Comparison of ENCODE assay signal across 14 cellular contexts in the genomic region with DNA sequence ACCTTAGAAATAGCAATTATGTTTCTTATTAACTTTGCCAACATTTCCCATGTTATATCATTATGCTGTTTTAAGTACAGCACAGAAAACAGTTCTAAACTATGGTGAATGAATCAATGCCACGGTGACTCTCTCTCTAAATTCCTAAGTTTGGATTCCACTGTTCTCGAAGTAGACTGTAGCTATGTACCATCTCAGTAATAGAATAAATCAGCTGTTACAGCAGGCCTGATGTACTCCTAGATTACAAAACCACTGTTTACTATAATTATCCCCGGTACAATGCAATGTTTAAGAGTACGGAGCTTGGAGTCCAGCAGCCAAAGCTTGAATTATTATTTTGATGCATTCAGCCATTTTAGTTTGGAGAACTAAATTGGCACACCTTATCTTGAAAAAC.
A peak's percentile ranks its signal among the peaks of the same experiment; 100 is the strongest.
DNase-seq lines count a peak whose midpoint lies in the region; ATAC-seq and TF ChIP-seq lines count a peak whose summit lies in the region.
"Had no signal": no experiment of that assay in that cellular context is flagged by ENCODE, and none has a peak within 500 bp of the region (broad histone marks: within the 10 kb centered on the region; RNA-seq: fewer than 3 reads in every experiment).

No MANE protein-coding gene starts in this region.

- 32% methylated on average over 4 of the region's 4 CpGs for WGBS in SK-N-SH (ENCODE audit: low lambda C conversion rate)

- TF ChIP-seq CTCF in SK-N-SH (IDR thresholded peaks at IDR 0.05): no peak

- no peaks in the 10 kb centered on the region for H3K36me3 Mint-ChIP-seq in T-helper 17 cell (ENCODE audit: low read depth)
- H3K36me3 Mint-ChIP-seq: CD4-positive, alpha-beta memory T cell had no signal

- H3K4me3 Mint-ChIP-seq in T-helper 17 cell: peak overlapping the region; percentile 10
- H3K4me3 Mint-ChIP-seq: CD4-positive, alpha-beta memory T cell had no signal

- no peak overlapping the region for H3K27ac Mint-ChIP-seq in T-helper 17 cell
- H3K27ac Mint-ChIP-seq: CD4-positive, alpha-beta memory T cell had no signal

- H4K20me1 ChIP-seq in SK-N-SH (ENCODE audit: insufficient read depth): no peaks in the 10 kb centered on the region

- H3K9ac ChIP-seq in SK-N-SH: no peak overlapping the region

- no peak for TF ChIP-seq EP300 in SK-N-SH (IDR thresholded peaks at IDR 0.05; ENCODE audit: borderline replicate concordance in 1 of 2, low read depth in 1 of 2, low read length in 1 of 2)

- POLR2A ChIA-PET in SK-N-SH (lab: Yijun Ruan, JAX): no interaction called here

- H3K27me3 ChIP-seq in SK-N-SH (ENCODE audit: insufficient read depth): no peaks in the 10 kb centered on the region
- H3K27me3 ChIP-seq: BE2C had no signal

- no peaks in the 10 kb centered on the region for H3K79me2 ChIP-seq in SK-N-SH (ENCODE audit: insufficient read depth)

- H3K4me1 ChIP-seq in SK-N-SH (ENCODE audit: control insufficient read depth in 1 of 2, insufficient read depth in 2 of 2, low read depth in 1 of 2, low read length in 1 of 2): no peaks in the 10 kb centered on the region; a peak in 1 of 4 replicates
- H3K4me1 ChIP-seq: BE2C had no signal

- H2AFZ ChIP-seq in SK-N-SH (ENCODE audit: low read depth): 0 out of 2 replicates have a peak overlapping the region, but pooled peaks have one; percentile 33

- DNase-seq in SK-N-SH (no peak), T-helper 17 cell (no peak), fibroblast of peridontal ligament (ENCODE audit: extremely low read depth) (peak; percentile 32), GOT3 (lab: John Stamatoyannopoulos, UW) (no peak)
- DNase-seq: BE2C; CD4-positive, alpha-beta memory T cell; DMS79; EL; IMR-90 had no signal

- ATAC-seq in SK-N-SH treated with all-trans-retinoic acid at 6 μM for 48 hours: no peak; the same call in 2 of the 3 replicates
- ATAC-seq in T-helper 17 cell: no peak
- no peak for ATAC-seq in HG03139 (IDR thresholded peaks at IDR 0.05; ENCODE audit: unreplicated experiment)
- ATAC-seq in HG02870 (IDR thresholded peaks at IDR 0.05; ENCODE audit: unreplicated experiment): no peak

- no peaks in the 10 kb centered on the region for H3K27me3 Mint-ChIP-seq in T-helper 17 cell
- H3K27me3 Mint-ChIP-seq: CD4-positive, alpha-beta memory T cell had no signal

- TF ChIP-seq RAD21 in SK-N-SH (IDR thresholded peaks at IDR 0.05; ENCODE audit: low read length): no peak

- H3K4me3 ChIP-seq in SK-N-SH (ENCODE audit: low read depth in 2 of 2, low read length in 1 of 2): no peak overlapping the region
- H3K4me3 ChIP-seq: HAP-1 had no signal

- H3K9me2 ChIP-seq in SK-N-SH: no peaks in the 10 kb centered on the region

- CTCF ChIA-PET in SK-N-SH (lab: Yijun Ruan, JAX): no interaction called here

- H3K27ac ChIP-seq in SK-N-SH (ENCODE audit: low read depth in 2 of 2, low read length in 1 of 2): no peak overlapping the region
- H3K27ac ChIP-seq: C4-2B had no signal

- H3F3A ChIP-seq in SK-N-SH (replicated peaks; ENCODE audit: insufficient read depth): no peaks in the 10 kb centered on the region

- no peaks in the 10 kb centered on the region for H3K36me3 ChIP-seq in SK-N-SH (replicated peaks in 1 of 2; ENCODE audit: control insufficient read depth in 1 of 2, insufficient read depth in 2 of 2, low read length in 1 of 2)
- H3K36me3 ChIP-seq: BE2C, HAP-1 had no signal

- H3K4me2 ChIP-seq in SK-N-SH: no peak overlapping the region

- no peaks in the 10 kb centered on the region for H3K9me3 ChIP-seq in SK-N-SH
- H3K9me3 ChIP-seq in T-helper 17 cell (ENCODE audit: control insufficient read depth, low read length, poor library complexity, severe bottlenecking): no peaks in the 10 kb centered on the region
- H3K9me3 ChIP-seq: BE2C, HAP-1 had no signal

- no peaks in the 10 kb centered on the region for H3K4me1 Mint-ChIP-seq in T-helper 17 cell
- H3K4me1 Mint-ChIP-seq: CD4-positive, alpha-beta memory T cell had no signal

TF ChIP-seq in SK-N-SH, 30 proteins besides CTCF, POLR2A, EP300 and RAD21 (continues in another document):
- TF ChIP-seq NFIC (IDR thresholded peaks at IDR 0.05; ENCODE audit: borderline replicate concordance): no peak
- TF ChIP-seq TEAD4 (IDR thresholded peaks at IDR 0.05; ENCODE audit: borderline replicate concordance, insufficient read depth): no peak
- TF ChIP-seq TCF12 (IDR thresholded peaks at IDR 0.05): no peak
- TF ChIP-seq FOSL2 (IDR thresholded peaks at IDR 0.05; ENCODE audit: borderline replicate concordance, low read depth): no peak
- TF ChIP-seq ELF1 (IDR thresholded peaks at IDR 0.05): no peak
- TF ChIP-seq GATA2 (CRISPR knock-in tag; IDR thresholded peaks at IDR 0.05): no peak
- no peak for TF ChIP-seq RXRA (IDR thresholded peaks at IDR 0.05; ENCODE audit: borderline replicate concordance, low read depth)
- TF ChIP-seq JUND (IDR thresholded peaks at IDR 0.05): no peak
- TF ChIP-seq GABPA (IDR thresholded peaks at IDR 0.05; ENCODE audit: low read depth): no peak
- TF ChIP-seq MXI1 (IDR thresholded peaks at IDR 0.05; ENCODE audit: low read depth, low read length): no peak
- TF ChIP-seq IRF3 (IDR thresholded peaks at IDR 0.05; ENCODE audit: low read depth, low read length): no peak
- no peak for TF ChIP-seq MAX (IDR thresholded peaks at IDR 0.05; ENCODE audit: low read depth)
- no peak for TF ChIP-seq RFX5 (IDR thresholded peaks at IDR 0.05; ENCODE audit: low read length)
- TF ChIP-seq FOXM1 (IDR thresholded peaks at IDR 0.05; ENCODE audit: low read depth): no peak
- TF ChIP-seq YY1 (IDR thresholded peaks at IDR 0.05; ENCODE audit: low read depth): no peak
- TF ChIP-seq PBX3 (IDR thresholded peaks at IDR 0.05): no peak

TF ChIP-seq in SK-N-SH treated with all-trans-retinoic acid at 6 μM for 48 hours, 23 proteins besides CTCF, POLR2A, EP300 and RAD21:
- TF ChIP-seq, protein P1, sequence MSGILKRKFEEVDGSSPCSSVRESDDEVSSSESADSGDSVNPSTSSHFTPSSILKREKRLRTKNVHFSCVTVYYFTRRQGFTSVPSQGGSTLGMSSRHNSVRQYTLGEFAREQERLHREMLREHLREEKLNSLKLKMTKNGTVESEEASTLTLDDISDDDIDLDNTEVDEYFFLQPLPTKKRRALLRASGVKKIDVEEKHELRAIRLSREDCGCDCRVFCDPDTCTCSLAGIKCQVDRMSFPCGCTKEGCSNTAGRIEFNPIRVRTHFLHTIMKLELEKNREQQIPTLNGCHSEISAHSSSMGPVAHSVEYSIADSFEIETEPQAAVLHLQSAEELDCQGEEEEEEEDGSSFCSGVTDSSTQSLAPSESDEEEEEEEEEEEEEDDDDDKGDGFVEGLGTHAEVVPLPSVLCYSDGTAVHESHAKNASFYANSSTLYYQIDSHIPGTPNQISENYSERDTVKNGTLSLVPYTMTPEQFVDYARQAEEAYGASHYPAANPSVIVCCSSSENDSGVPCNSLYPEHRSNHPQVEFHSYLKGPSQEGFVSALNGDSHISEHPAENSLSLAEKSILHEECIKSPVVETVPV (CRISPR knock-in tag; IDR thresholded peaks at IDR 0.05): no peak
- TF ChIP-seq, protein P2, sequence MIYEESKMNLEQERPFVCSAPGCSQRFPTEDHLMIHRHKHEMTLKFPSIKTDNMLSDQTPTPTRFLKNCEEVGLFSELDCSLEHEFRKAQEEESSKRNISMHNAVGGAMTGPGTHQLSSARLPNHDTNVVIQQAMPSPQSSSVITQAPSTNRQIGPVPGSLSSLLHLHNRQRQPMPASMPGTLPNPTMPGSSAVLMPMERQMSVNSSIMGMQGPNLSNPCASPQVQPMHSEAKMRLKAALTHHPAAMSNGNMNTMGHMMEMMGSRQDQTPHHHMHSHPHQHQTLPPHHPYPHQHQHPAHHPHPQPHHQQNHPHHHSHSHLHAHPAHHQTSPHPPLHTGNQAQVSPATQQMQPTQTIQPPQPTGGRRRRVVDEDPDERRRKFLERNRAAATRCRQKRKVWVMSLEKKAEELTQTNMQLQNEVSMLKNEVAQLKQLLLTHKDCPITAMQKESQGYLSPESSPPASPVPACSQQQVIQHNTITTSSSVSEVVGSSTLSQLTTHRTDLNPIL (CRISPR knock-in tag; IDR thresholded peaks at IDR 0.05; ENCODE audit: low read depth): no peak
- TF ChIP-seq PPARA (CRISPR knock-in tag; IDR thresholded peaks at IDR 0.05; ENCODE audit: borderline replicate concordance): no peak
